Comparison of ENCODE assay signal across 8 cellular contexts in the genomic region with DNA sequence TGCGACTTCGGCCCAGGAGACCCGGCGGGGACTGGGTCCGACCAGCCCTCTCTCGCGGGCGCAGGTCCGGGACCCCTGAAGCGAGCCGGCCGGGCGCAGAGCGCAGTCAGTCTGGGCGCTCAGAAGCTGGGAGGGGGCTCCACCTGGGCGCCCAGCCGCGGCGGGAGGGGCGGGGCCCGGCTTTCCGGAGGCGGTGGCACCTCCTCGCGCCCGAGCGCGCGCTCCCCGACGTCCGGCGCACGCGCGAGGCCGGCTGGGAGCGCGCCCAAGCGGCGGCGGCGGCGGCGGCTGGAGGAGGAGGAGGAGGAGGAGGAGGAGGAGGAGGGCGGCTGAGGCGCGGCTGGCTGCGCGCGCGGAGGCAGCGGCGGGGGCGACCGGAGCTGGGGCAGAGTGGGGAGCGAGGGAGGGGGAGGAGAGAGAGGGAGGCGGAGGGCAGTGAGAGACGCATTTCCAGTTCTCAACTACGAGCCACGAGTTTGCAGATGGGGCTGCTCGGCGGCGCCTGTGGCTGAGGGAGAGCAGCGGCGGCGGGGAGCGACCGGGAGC. TPM values are rescaled to one million over a fixed set of nuclear protein-coding genes. Genes with fewer than 3 reads are reported as not detected.
A peak's percentile ranks its signal among the peaks of the same experiment; 100 is the strongest.
DNase-seq lines count a peak whose midpoint lies in the region; ATAC-seq and TF ChIP-seq lines count a peak whose summit lies in the region.

A gene with protein sequence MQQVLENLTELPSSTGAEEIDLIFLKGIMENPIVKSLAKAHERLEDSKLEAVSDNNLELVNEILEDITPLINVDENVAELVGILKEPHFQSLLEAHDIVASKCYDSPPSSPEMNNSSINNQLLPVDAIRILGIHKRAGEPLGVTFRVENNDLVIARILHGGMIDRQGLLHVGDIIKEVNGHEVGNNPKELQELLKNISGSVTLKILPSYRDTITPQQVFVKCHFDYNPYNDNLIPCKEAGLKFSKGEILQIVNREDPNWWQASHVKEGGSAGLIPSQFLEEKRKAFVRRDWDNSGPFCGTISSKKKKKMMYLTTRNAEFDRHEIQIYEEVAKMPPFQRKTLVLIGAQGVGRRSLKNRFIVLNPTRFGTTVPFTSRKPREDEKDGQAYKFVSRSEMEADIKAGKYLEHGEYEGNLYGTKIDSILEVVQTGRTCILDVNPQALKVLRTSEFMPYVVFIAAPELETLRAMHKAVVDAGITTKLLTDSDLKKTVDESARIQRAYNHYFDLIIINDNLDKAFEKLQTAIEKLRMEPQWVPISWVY (plus strand): TSS at position 445 of the 546 bp plus-strand sequence. CDS start 50,216 bp downstream, outside the sequence.

- intact Hi-C loops in activated CD4-positive, alpha-beta memory T cell treated with anti-CD3 and anti-CD28 coated beads for 36 hours (cut with micrococcal nuclease), result loop anchor here (2.0 to 10.0 kb wide), 8 partner anchors 171 to 976 kb away; a partner anchor contains a TSS

- H3K4me1 Mint-ChIP-seq in activated CD4-positive, alpha-beta memory T cell treated with anti-CD3 and anti-CD28 coated beads for 36 hours (ENCODE audit: low read depth), result peaks cover 28% of the 10 kb centered on the region

- no peaks in the 10 kb centered on the region for H3K36me3 Mint-ChIP-seq in activated CD4-positive, alpha-beta memory T cell treated with anti-CD3 and anti-CD28 coated beads for 36 hours

- H3K4me3 ChIP-seq in AG09309 (ENCODE audit: control insufficient read depth, low read depth, low read length) (peak within 1 kb of the TSS; percentile 80), ectodermal cell (ENCODE audit: insufficient read depth, low read depth, low read length) (peak within 1 kb of the TSS; percentile 78), lung (peak within 1 kb of the TSS; percentile 75)

- DNase-seq in AG09309 (ENCODE audit: low read depth) (peak; percentile 13), NCI-H510A (lab: John Stamatoyannopoulos, UW) (peak; percentile 79), lung (ENCODE audit: low spot score) (peak; percentile 70)
- peak; percentile 82 for DNase-seq in activated CD4-positive, alpha-beta memory T cell treated with anti-CD3 and anti-CD28 coated beads for 36 hours
- peak; percentile 58 to 80 (median 77) for DNase-seq in stimulated activated CD4-positive, alpha-beta T cell treated with anti-CD3 and anti-CD28 coated beads, TNF-alpha, amount 100 ng/mL, for 4 hours (ENCODE audit: low read depth in 3 of 3)

- CTCF ChIA-PET in activated CD4-positive, alpha-beta memory T cell treated with anti-CD3 and anti-CD28 coated beads for 36 hours (lab: Charles Lee), result no interaction called here

- no peaks in the 10 kb centered on the region for H3K9me3 Mint-ChIP-seq in activated CD4-positive, alpha-beta memory T cell treated with anti-CD3 and anti-CD28 coated beads for 36 hours

- peak within 1 kb of the TSS; percentile 70 for H3K27ac Mint-ChIP-seq in activated CD4-positive, alpha-beta memory T cell treated with anti-CD3 and anti-CD28 coated beads for 36 hours

- in situ Hi-C loops in GM18951 (cut with MboI; ENCODE audit: low sequenced_read_pairs, unreplicated experiment), result loop anchor here (10.0 kb wide), 1 partner anchor 92 kb away; no protein-coding TSS in a partner anchor

- H3K27me3 Mint-ChIP-seq in activated CD4-positive, alpha-beta memory T cell treated with anti-CD3 and anti-CD28 coated beads for 36 hours, result peaks cover 3% of the 10 kb centered on the region

- POLR2A ChIA-PET in activated CD4-positive, alpha-beta memory T cell treated with anti-CD3 and anti-CD28 coated beads for 36 hours (lab: Charles Lee), result interaction anchor here (1.1 kb wide), 1 partner anchor 552 kb away, joined by 3 read pairs; a partner anchor contains a TSS

- WGBS in ectodermal cell, 2 experiments, result 1% methylated on average over 61 to 62 of the region's 69 CpGs
- 0% methylated on average over 37 to 69 of the region's 69 CpGs for WGBS in lung, 2 donors

- H3K36me3 ChIP-seq in ectodermal cell (ENCODE audit: control insufficient read depth, insufficient read depth, low read length), result no peaks in the 10 kb centered on the region
- H3K36me3 ChIP-seq in lung (ENCODE audit: control insufficient read depth in 2 of 2, insufficient read depth in 2 of 2, low read length in 2 of 2), result no peaks in the 10 kb centered on the region

- H3K4me1 ChIP-seq in ectodermal cell (ENCODE audit: control insufficient read depth, insufficient read depth, low read length) (peaks cover 5% of the 10 kb centered on the region), lung (ENCODE audit: control insufficient read depth in 2 of 2, insufficient read depth in 2 of 2, low read length in 2 of 2) (peaks cover 0 to 4% of the 10 kb centered on the region in 2 donors)

- ATAC-seq in HG03159 (IDR thresholded peaks at IDR 0.05; ENCODE audit: unreplicated experiment), result peak; percentile 50
- ATAC-seq in lung (ENCODE audit: insufficient read depth, low FRiP score), result peak; percentile 88

- peak; percentile 58 for TF ChIP-seq POLR2A in GM18951 (IDR thresholded peaks at IDR 0.05; ENCODE audit: extremely low read depth, insufficient read depth, insufficient read length)

- H3K9me3 ChIP-seq in ectodermal cell (ENCODE audit: control insufficient read depth, low read length) (no peaks in the 10 kb centered on the region), lung (ENCODE audit: control insufficient read depth in 2 of 2, insufficient read depth in 1 of 2, low read length in 1 of 2) (no peaks in the 10 kb centered on the region)

- H3K27ac ChIP-seq in ectodermal cell (ENCODE audit: insufficient read depth, low read depth, low read length, poor library complexity, severe bottlenecking) (peak within 1 kb of the TSS; percentile 79), lung (ENCODE audit: low read depth in 1 of 2, low read length in 1 of 2) (peak within 1 kb of the TSS; percentile 52 to 53)

- peak within 1 kb of the TSS; percentile 83 for H3K4me3 Mint-ChIP-seq in activated CD4-positive, alpha-beta memory T cell treated with anti-CD3 and anti-CD28 coated beads for 36 hours

- TF ChIP-seq CTCF in AG09309 (IDR thresholded peaks at IDR 0.05; ENCODE audit: control insufficient read depth, insufficient read depth, low read depth, low read length, missing control alignments) (no peak), lung (IDR thresholded peaks at IDR 0.05; ENCODE audit: control extremely low read depth, extremely low read depth) (no peak)

- H3K27me3 ChIP-seq in ectodermal cell (ENCODE audit: control insufficient read depth, insufficient read depth, low read length, poor library complexity, severe bottlenecking) (peaks cover 3% of the 10 kb centered on the region), lung (ENCODE audit: control insufficient read depth, insufficient read depth) (no peaks in the 10 kb centered on the region)

RNA-seq across cellular contexts. Expression of the gene that starts here (rescaled TPM):
- 10 to 100 TPM; 21.0 to 22.9 TPM for total RNA-seq in activated CD4-positive, alpha-beta memory T cell treated with anti-CD3 and anti-CD28 coated beads for 36 hours
- 43.4 TPM for polyA plus RNA-seq in ectodermal cell (2013, experiment 1 of 4)
- polyA plus RNA-seq in ectodermal cell (2013, experiment 2 of 4), result 28.6 TPM
- polyA plus RNA-seq in ectodermal cell (2013, experiment 3 of 4), result 27.4 TPM
- polyA plus RNA-seq in ectodermal cell (2013, experiment 4 of 4), result 24.6 TPM
- total RNA-seq in lung, result 10 to 100 TPM in 1 of 2 donors, 1 to 10 TPM in 1; 7.6 to 23.0 TPM
- 1 to 10 TPM; 2.4 TPM for polyA plus RNA-seq in lung

Comparison
In these comparisons a context has a peak if more than half of its experiments do, and no peak if none do; other contexts are left out.
1. Peak in every context shown above with its lines: DNase-seq, ATAC-seq, H3K4me3 ChIP-seq and H3K27ac ChIP-seq.
2. DNase-seq: peak in every context shown above with its lines; median percentile 82 in activated CD4-positive, alpha-beta memory T cell treated with anti-CD3 and anti-CD28 coated beads for 36 hours; 79 in NCI-H510A; 77 in stimulated activated CD4-positive, alpha-beta T cell treated with anti-CD3 and anti-CD28 coated beads, TNF-alpha, amount 100 ng/mL, for 4 hours; 70 in lung; 13 in AG09309.